In the genomic region with DNA sequence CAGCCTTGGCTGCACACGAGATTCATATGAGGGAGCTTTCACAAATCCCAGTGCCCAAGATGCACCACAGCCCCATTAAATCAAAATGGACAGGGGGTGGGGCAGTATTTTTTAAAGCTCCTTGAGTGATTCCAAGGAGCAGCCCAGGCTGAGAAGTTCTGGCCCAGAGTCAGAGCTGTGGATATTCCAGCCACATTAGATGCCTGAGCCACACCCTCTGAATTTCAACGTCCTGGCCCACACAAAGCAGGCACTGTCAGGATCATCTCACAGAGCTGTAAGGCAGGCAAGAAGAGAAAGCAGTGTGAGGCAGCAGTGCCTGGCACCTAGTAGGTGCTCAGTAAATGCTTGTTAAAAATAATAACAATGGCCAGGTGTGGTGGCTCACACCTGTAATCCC, we compare ENCODE assay signal across 16 cellular contexts. TPM values are rescaled to one million over a fixed set of nuclear protein-coding genes. Genes with fewer than 3 reads are reported as not detected.
A peak's percentile ranks its signal among the peaks of the same experiment; 100 is the strongest.
DNase-seq lines count a peak whose midpoint lies in the region; ATAC-seq and TF ChIP-seq lines count a peak whose summit lies in the region.
"Had no signal": no experiment of that assay in that cellular context is flagged by ENCODE, and none has a peak within 500 bp of the region (broad histone marks: within the 10 kb centered on the region; RNA-seq: fewer than 3 reads in every experiment).

No MANE protein-coding gene starts in this region.

- WGBS in esophagus, 2 donors, result 17 to 28% methylated on average over 2 of the region's 2 CpGs
- 21% methylated on average over 2 of the region's 2 CpGs for WGBS in prostate gland

- peaks cover 26% of the 10 kb centered on the region for H3K4me1 ChIP-seq in A673 (ENCODE audit: insufficient read depth, low read length, poor library complexity, severe bottlenecking)
- peaks cover 0 to 14% of the 10 kb centered on the region in 2 donors for H3K4me1 ChIP-seq in esophagus (ENCODE audit: control insufficient read depth in 2 of 2, insufficient read depth in 2 of 2, low read length in 1 of 2)
- H3K4me1 ChIP-seq in prostate gland (replicated peaks), result peaks cover 11% of the 10 kb centered on the region

- no peaks in the 10 kb centered on the region for H3K36me3 ChIP-seq in A673 (ENCODE audit: insufficient read depth, low read length, poor library complexity, severe bottlenecking)
- no peaks in the 10 kb centered on the region for H3K36me3 ChIP-seq in esophagus (ENCODE audit: control insufficient read depth in 2 of 2, insufficient read depth in 2 of 2, low read length in 1 of 2)
- H3K36me3 ChIP-seq in prostate gland, result no peaks in the 10 kb centered on the region

- ATAC-seq in HG03469 (IDR thresholded peaks at IDR 0.05; ENCODE audit: unreplicated experiment), result no peak

- H3K9me3 ChIP-seq in A673 (ENCODE audit: low read depth, low read length, poor library complexity, severe bottlenecking), result no peaks in the 10 kb centered on the region
- no peaks in the 10 kb centered on the region for H3K9me3 ChIP-seq in esophagus (ENCODE audit: control insufficient read depth in 2 of 2, insufficient read depth in 1 of 2, low read depth in 1 of 2, low read length in 1 of 2)
- no peaks in the 10 kb centered on the region for H3K9me3 ChIP-seq in prostate gland

- POLR2A ChIA-PET in A673 (lab: Charles Lee; ENCODE audit: low non-redundant PET) (interaction anchor here (0.6 kb wide), 1 partner anchor 941 kb away, joined by 5 read pairs; no protein-coding TSS in a partner anchor), RWPE1 (lab: Yijun Ruan, JAX; ENCODE audit: low non-redundant PET) (no interaction called here)
- POLR2A ChIA-PET in activated CD4-positive, alpha-beta memory T cell treated with anti-CD3 and anti-CD28 coated beads for 36 hours (lab: Charles Lee), result no interaction called here

- TF ChIP-seq POLR2A in prostate gland (IDR thresholded peaks at IDR 0.05), result no peak

- DNase-seq in A673 (ENCODE audit: low spot score) (peak; percentile 36), RWPE1 (ENCODE audit: low spot score) (peak; percentile 42), prostate gland (ENCODE audit: low spot score) (peak; percentile 48)
- DNase-seq in activated naive CD4-positive, alpha-beta T cell treated with Interleukin-2 at 50 U/mL for 16 hours, result no peak
- DNase-seq in activated CD4-positive, alpha-beta memory T cell treated with anti-CD3 and anti-CD28 coated beads for 36 hours, result no peak
- no peak for DNase-seq in activated T-helper 2 cell treated with anti-CD3 and anti-CD28 coated beads, Interferon-gamma antibody, Interleukin-2, Interleukin-4, amounts not matched to agents 10 μg/mL and 5 μg/mL and 100 μg/mL, durations not matched to agents 14 hours and 24 hours and 36 hours (ENCODE audit: low spot score)
- DNase-seq: 8988T, COR-L47, KBM-7, NCI-H1092, NCI-H526, Right ventricle myocardium superior had no signal

- no peak overlapping the region for H3K4me3 Mint-ChIP-seq in activated CD4-positive, alpha-beta memory T cell treated with anti-CD3 and anti-CD28 coated beads for 36 hours
- H3K4me3 Mint-ChIP-seq in activated T-helper 2 cell treated with anti-CD3 and anti-CD28 coated beads, Interferon-gamma antibody, Interleukin-2, Interleukin-4, amounts not matched to agents 10 μg/mL and 5 μg/mL and 100 μg/mL, durations not matched to agents 14 hours and 24 hours and 36 hours (ENCODE audit: low read depth), result no peak overlapping the region
- H3K4me3 Mint-ChIP-seq: CD14-positive monocyte had no signal

- CTCF ChIA-PET in A673 (lab: Charles Lee) (no interaction called here), RWPE1 (lab: Yijun Ruan, JAX) (interaction anchor here (2.3 kb wide), 1 partner anchor 13 kb away, joined by 12 read pairs; no protein-coding TSS in a partner anchor)
- CTCF ChIA-PET in activated CD4-positive, alpha-beta memory T cell treated with anti-CD3 and anti-CD28 coated beads for 36 hours (lab: Charles Lee), result interaction anchor here (0.6 to 0.8 kb wide), 2 partner anchors 13 to 70 kb away, joined by 3 read pairs; no protein-coding TSS in a partner anchor

- H3K27me3 Mint-ChIP-seq in activated CD4-positive, alpha-beta memory T cell treated with anti-CD3 and anti-CD28 coated beads for 36 hours, result peaks cover 7% of the 10 kb centered on the region
- H3K27me3 Mint-ChIP-seq in activated T-helper 2 cell treated with anti-CD3 and anti-CD28 coated beads, Interferon-gamma antibody, Interleukin-2, Interleukin-4, amounts not matched to agents 10 μg/mL and 5 μg/mL and 100 μg/mL, durations not matched to agents 14 hours and 24 hours and 36 hours (ENCODE audit: low read depth), result peaks cover 8% of the 10 kb centered on the region

- BruUV-seq in A673 (replicated peaks; lab: Mats Ljungman, UMichigan), result no TSS peak

- intact Hi-C loops in A673 (cut with micrococcal nuclease; ENCODE audit: unreplicated experiment), result no loop called here
- intact Hi-C loops in prostate gland (cut with DNase I), result no loop called here
- intact Hi-C loops in activated CD4-positive, alpha-beta memory T cell treated with anti-CD3 and anti-CD28 coated beads for 36 hours (cut with micrococcal nuclease), result no loop called here
- intact Hi-C loops in activated T-helper 2 cell treated with anti-CD3 and anti-CD28 coated beads, Interferon-gamma antibody, Interleukin-2, Interleukin-4, amounts not matched to agents 10 μg/mL and 5 μg/mL and 100 μg/mL, durations not matched to agents 14 hours and 24 hours and 36 hours (cut with micrococcal nuclease), result no loop called here

- H3K27ac ChIP-seq in A673 (ENCODE audit: low read depth, low read length, poor library complexity, severe bottlenecking) (peak overlapping the region; percentile 66), RWPE1 (peak overlapping the region; percentile 98), esophagus (ENCODE audit: low read depth in 2 of 2, low read length in 1 of 2) (peak overlapping the region; percentile 22 to 54), prostate gland (no peak overlapping the region)

- peaks cover 8% of the 10 kb centered on the region for H3K4me1 Mint-ChIP-seq in activated CD4-positive, alpha-beta memory T cell treated with anti-CD3 and anti-CD28 coated beads for 36 hours (ENCODE audit: low read depth)
- H3K4me1 Mint-ChIP-seq in activated T-helper 2 cell treated with anti-CD3 and anti-CD28 coated beads, Interferon-gamma antibody, Interleukin-2, Interleukin-4, amounts not matched to agents 10 μg/mL and 5 μg/mL and 100 μg/mL, durations not matched to agents 14 hours and 24 hours and 36 hours (ENCODE audit: low read depth), result no peaks in the 10 kb centered on the region
- H3K4me1 Mint-ChIP-seq: CD14-positive monocyte had no signal

- TF ChIP-seq CTCF in A673 (conservative IDR thresholded peaks at IDR 0.05; ENCODE audit: low read depth, low read length), result no peak
- TF ChIP-seq CTCF in RWPE1 (conservative IDR thresholded peaks at IDR 0.05; ENCODE audit: low read depth), result no peak
- TF ChIP-seq CTCF in prostate gland (IDR thresholded peaks at IDR 0.05), result no peak

- H3K27ac Mint-ChIP-seq in activated CD4-positive, alpha-beta memory T cell treated with anti-CD3 and anti-CD28 coated beads for 36 hours, result no peak overlapping the region
- H3K27ac Mint-ChIP-seq in activated T-helper 2 cell treated with anti-CD3 and anti-CD28 coated beads, Interferon-gamma antibody, Interleukin-2, Interleukin-4, amounts not matched to agents 10 μg/mL and 5 μg/mL and 100 μg/mL, durations not matched to agents 14 hours and 24 hours and 36 hours, result no peak overlapping the region

- H3K4me3 ChIP-seq in A673 (ENCODE audit: low read depth, low read length, poor library complexity, severe bottlenecking) (no peak overlapping the region), esophagus (ENCODE audit: low read depth in 1 of 2, low read length in 2 of 2) (no peak overlapping the region), prostate gland (no peak overlapping the region)

- no peaks in the 10 kb centered on the region for H3K9me3 Mint-ChIP-seq in activated CD4-positive, alpha-beta memory T cell treated with anti-CD3 and anti-CD28 coated beads for 36 hours
- no peaks in the 10 kb centered on the region for H3K9me3 Mint-ChIP-seq in activated T-helper 2 cell treated with anti-CD3 and anti-CD28 coated beads, Interferon-gamma antibody, Interleukin-2, Interleukin-4, amounts not matched to agents 10 μg/mL and 5 μg/mL and 100 μg/mL, durations not matched to agents 14 hours and 24 hours and 36 hours

- no peaks in the 10 kb centered on the region for H3K36me3 Mint-ChIP-seq in activated CD4-positive, alpha-beta memory T cell treated with anti-CD3 and anti-CD28 coated beads for 36 hours
- H3K36me3 Mint-ChIP-seq in activated T-helper 2 cell treated with anti-CD3 and anti-CD28 coated beads, Interferon-gamma antibody, Interleukin-2, Interleukin-4, amounts not matched to agents 10 μg/mL and 5 μg/mL and 100 μg/mL, durations not matched to agents 14 hours and 24 hours and 36 hours (ENCODE audit: low read depth), result no peaks in the 10 kb centered on the region
- H3K36me3 Mint-ChIP-seq: CD14-positive monocyte had no signal

- H3K27me3 ChIP-seq in A673 (replicated peaks; ENCODE audit: insufficient read depth, low read depth, low read length, poor library complexity) (no peaks in the 10 kb centered on the region), esophagus (ENCODE audit: control insufficient read depth in 1 of 2, insufficient read depth in 2 of 2, low read length in 2 of 2) (no peaks in the 10 kb centered on the region), prostate gland (replicated peaks; ENCODE audit: insufficient read depth) (no peaks in the 10 kb centered on the region)

RNA-seq across cellular contexts. Expression of a gene that starts 37.4 kb away (rescaled TPM):
- total RNA-seq in A673 (2021) (29.8 and 36.5 TPM in 2 replicates), prostate gland (under 1 TPM in 1 of 2 donors, not detected in 1; 0.32 TPM)
- polyA plus RNA-seq in esophagus, result not detected
- not detected for total RNA-seq in activated CD4-positive, alpha-beta memory T cell treated with anti-CD3 and anti-CD28 coated beads for 36 hours
- not detected in 2 replicates for total RNA-seq in activated T-helper 2 cell treated with anti-CD3 and anti-CD28 coated beads, Interferon-gamma antibody, Interleukin-2, Interleukin-4, amounts not matched to agents 10 μg/mL and 5 μg/mL and 100 μg/mL, durations not matched to agents 14 hours and 24 hours and 36 hours
- total RNA-seq: M059J, Right ventricle myocardium superior had no signal
- polyA plus RNA-seq: CD14-positive monocyte had no signal

Comparison
In these comparisons a context has a peak if more than half of its experiments do, and no peak if none do; other contexts are left out.
1. DNase-seq: peak in A673 (single experiment), RWPE1 (single experiment) and prostate gland (single experiment); none in activated naive CD4-positive, alpha-beta T cell treated with Interleukin-2 at 50 U/mL for 16 hours (single experiment), activated CD4-positive, alpha-beta memory T cell treated with anti-CD3 and anti-CD28 coated beads for 36 hours (single experiment) and activated T-helper 2 cell treated with anti-CD3 and anti-CD28 coated beads, Interferon-gamma antibody, Interleukin-2, Interleukin-4, amounts not matched to agents 10 μg/mL and 5 μg/mL and 100 μg/mL, durations not matched to agents 14 hours and 24 hours and 36 hours (single experiment).
2. H3K27ac ChIP-seq: peak in A673 (single experiment), RWPE1 (single experiment) and esophagus (2 of 2); none in prostate gland (0 of 2).
3. RNA of a gene that starts 37.4 kb away (total RNA-seq): 29.8 to 36.5 TPM in A673; 0.32 TPM in prostate gland, not detected in activated CD4-positive, alpha-beta memory T cell treated with anti-CD3 and anti-CD28 coated beads for 36 hours and not detected in activated T-helper 2 cell treated with anti-CD3 and anti-CD28 coated beads, Interferon-gamma antibody, Interleukin-2, Interleukin-4, amounts not matched to agents 10 μg/mL and 5 μg/mL and 100 μg/mL, durations not matched to agents 14 hours and 24 hours and 36 hours; every median in the first group is over 10 times any median in the second.